ENCODE assay signal across 31 cellular contexts in the genomic region with DNA sequence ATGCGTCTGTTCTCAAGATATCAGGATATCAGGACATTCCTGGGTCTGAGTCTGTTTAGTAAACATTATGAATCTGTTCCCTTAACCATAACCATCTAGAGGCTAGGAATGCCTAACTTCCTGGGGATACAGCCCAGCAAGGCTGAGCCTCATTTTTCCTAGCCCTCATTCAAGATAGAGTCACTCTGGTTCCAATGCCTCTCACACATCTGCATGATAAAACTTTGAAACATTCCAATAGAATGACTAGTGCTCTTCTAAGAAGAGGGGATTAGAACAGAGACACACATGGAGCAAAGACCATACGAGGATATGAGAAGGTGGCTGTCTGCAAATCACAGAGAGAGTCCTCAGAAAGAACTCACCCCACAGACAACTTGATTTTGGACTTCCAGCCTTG. TPM values are rescaled to one million over a fixed set of nuclear protein-coding genes. Genes with fewer than 3 reads are reported as not detected.
A peak's percentile ranks its signal among the peaks of the same experiment; 100 is the strongest.
DNase-seq lines count a peak whose midpoint lies in the region; ATAC-seq and TF ChIP-seq lines count a peak whose summit lies in the region.
"Had no signal": no experiment of that assay in that cellular context is flagged by ENCODE, and none has a peak within 500 bp of the region (broad histone marks: within the 10 kb centered on the region; RNA-seq: fewer than 3 reads in every experiment).

No MANE protein-coding gene starts in this region.

- TF ChIP-seq CTCF in HFFc6 (IDR thresholded peaks at IDR 0.05), result no peak

- ATAC-seq in sciatic nerve (no peak), HG03439 (IDR thresholded peaks at IDR 0.05; ENCODE audit: unreplicated experiment) (no peak)
- ATAC-seq: left colon; naive thymus-derived CD4-positive, alpha-beta T cell; SK-N-SH treated with all-trans-retinoic acid at 6 μM for 48 hours had no signal

- peaks cover 6% of the 10 kb centered on the region for H3K36me3 Mint-ChIP-seq in HFFc6 (ENCODE audit: low read depth)
- H3K36me3 Mint-ChIP-seq: IgD-negative memory B cell had no signal

- intact Hi-C loops in sciatic nerve (cut with DNase I), result no loop called here

- 0 out of 2 replicates have a peak overlapping the region, but pooled peaks have one; percentile 5 for H3K27ac Mint-ChIP-seq in HFFc6
- H3K27ac Mint-ChIP-seq: activated CD4-positive, alpha-beta T cell treated with anti-CD3 and anti-CD28 coated beads, Interleukin-2, amount 10 ng/mL, durations not matched to agents 24 days and 14 days; CD4-positive, alpha-beta T cell; dendritic cell treated with granulocyte-macrophage colony-stimulating factor and Interleukin-4, amounts not matched to agents 40 ng/mL and 50 ng/mL, for 4 days; IgD-negative memory B cell; naive thymus-derived CD4-positive, alpha-beta T cell; T-helper 2 cell treated with Interferon-gamma antibody and Interleukin-4, amounts not matched to agents 5 μg/mL and 100 μg/mL, for 36 hours had no signal

- H3K4me3 Mint-ChIP-seq in HFFc6, result no peak overlapping the region
- H3K4me3 Mint-ChIP-seq: activated CD4-positive, alpha-beta T cell treated with anti-CD3 and anti-CD28 coated beads, Interleukin-2, amount 10 ng/mL, durations not matched to agents 24 days and 14 days; CD4-positive, alpha-beta T cell; dendritic cell treated with granulocyte-macrophage colony-stimulating factor and Interleukin-4, amounts not matched to agents 40 ng/mL and 50 ng/mL, for 4 days; IgD-negative memory B cell; naive thymus-derived CD4-positive, alpha-beta T cell; T-helper 2 cell treated with Interferon-gamma antibody and Interleukin-4, amounts not matched to agents 5 μg/mL and 100 μg/mL, for 36 hours had no signal

- peaks cover 6% of the 10 kb centered on the region for H3K27me3 Mint-ChIP-seq in HFFc6 (ENCODE audit: insufficient read depth)
- H3K27me3 Mint-ChIP-seq: activated CD4-positive, alpha-beta T cell treated with anti-CD3 and anti-CD28 coated beads, Interleukin-2, amount 10 ng/mL, durations not matched to agents 24 days and 14 days; CD4-positive, alpha-beta T cell; IgD-negative memory B cell had no signal

- peaks cover 5% of the 10 kb centered on the region; the same call in 1 of the 2 replicates for H3K9me3 Mint-ChIP-seq in HFFc6
- H3K9me3 Mint-ChIP-seq: activated CD4-positive, alpha-beta T cell treated with anti-CD3 and anti-CD28 coated beads, Interleukin-2, amount 10 ng/mL, durations not matched to agents 24 days and 14 days; CD4-positive, alpha-beta T cell; dendritic cell treated with granulocyte-macrophage colony-stimulating factor and Interleukin-4, amounts not matched to agents 40 ng/mL and 50 ng/mL, for 4 days; naive thymus-derived CD4-positive, alpha-beta T cell; T-helper 2 cell treated with Interferon-gamma antibody and Interleukin-4, amounts not matched to agents 5 μg/mL and 100 μg/mL, for 36 hours had no signal

- H3K27ac ChIP-seq in caudate nucleus (ENCODE audit: low read depth, low read length), result no peak overlapping the region
- H3K27ac ChIP-seq: adrenal gland, GM23248, spleen, thoracic aorta had no signal

- DNase-seq in HFFc6 (peak; percentile 12), SW480 (ENCODE audit: low spot score) (peak; percentile 40), iPS DF 19.7 (ENCODE audit: low read depth, low spot score) (peak; percentile 67), sciatic nerve (ENCODE audit: low spot score) (no peak), ureter (ENCODE audit: low spot score) (no peak), caudate nucleus (lab: John Stamatoyannopoulos, UW) (no peak)
- DNase-seq: activated CD4-positive, alpha-beta T cell treated with anti-CD3 and anti-CD28 coated beads, Interleukin-2, amount 10 ng/mL, durations not matched to agents 24 days and 14 days; activated naive CD4-positive, alpha-beta T cell; activated T-cell treated with anti-CD3 and anti-CD28 coated beads, Interleukin-2, amount 50 U/mL, for 48 hours; adrenal gland; CD4-positive, alpha-beta T cell; GM23248; left colon; naive thymus-derived CD4-positive, alpha-beta T cell; NCI-H1417; NCI-H2081; NCI-H345; NCI-H748 treated with DMSO at 0.1 percent for 48 hours; retina; spleen; stimulated activated CD4-positive, alpha-beta T cell treated with anti-CD3 and anti-CD28 coated beads, Interleukin-4, amount 100 ng/mL, for 1 hour; stimulated activated naive CD4-positive, alpha-beta T cell had no signal

- peaks cover 13% of the 10 kb centered on the region for H3K4me1 Mint-ChIP-seq in HFFc6 (ENCODE audit: low read depth)
- H3K4me1 Mint-ChIP-seq: activated CD4-positive, alpha-beta T cell treated with anti-CD3 and anti-CD28 coated beads, Interleukin-2, amount 10 ng/mL, durations not matched to agents 24 days and 14 days; IgD-negative memory B cell; naive thymus-derived CD4-positive, alpha-beta T cell had no signal

RNA-seq across cellular contexts. Expression of gene CABP5, which starts 20.6 kb away (rescaled TPM):
- not detected for total RNA-seq in HFFc6 (2021; fragmentation: NEBNext Ultra II Directional; extraction: Animal tissue kit (Norgen Biotek cat#: 25700))
- total RNA-seq in sciatic nerve (not detected), ureter (not detected)
- total RNA-seq: activated CD4-positive, alpha-beta T cell treated with anti-CD3 and anti-CD28 coated beads, Interleukin-2, amount 10 ng/mL, durations not matched to agents 24 days and 14 days; adrenal gland; bronchial epithelial cell; CD4-positive, alpha-beta T cell; fibroblast of lung; GM23248; left colon; omental fat pad; thoracic aorta had no signal

RNA-seq across cellular contexts. Expression of gene PLA2G4C, which starts 46.1 kb away (rescaled TPM):
- total RNA-seq in HFFc6 (2021; fragmentation: NEBNext Ultra II Directional; extraction: Animal tissue kit (Norgen Biotek cat#: 25700)), result 1 to 10 TPM; 3.8 to 5.3 (median 4.8) TPM
- total RNA-seq in sciatic nerve (32.7 TPM), ureter (11.5 TPM)

Comparison
In these comparisons a context has a peak if more than half of its experiments do, and no peak if none do; other contexts are left out.
1. DNase-seq: peak in HFFc6 (single experiment), SW480 (single experiment) and iPS DF 19.7 (single experiment); none in sciatic nerve (single experiment), ureter (single experiment) and caudate nucleus (0 of 61).